8 cellular contexts compared by ENCODE assay signal in the genomic region with DNA sequence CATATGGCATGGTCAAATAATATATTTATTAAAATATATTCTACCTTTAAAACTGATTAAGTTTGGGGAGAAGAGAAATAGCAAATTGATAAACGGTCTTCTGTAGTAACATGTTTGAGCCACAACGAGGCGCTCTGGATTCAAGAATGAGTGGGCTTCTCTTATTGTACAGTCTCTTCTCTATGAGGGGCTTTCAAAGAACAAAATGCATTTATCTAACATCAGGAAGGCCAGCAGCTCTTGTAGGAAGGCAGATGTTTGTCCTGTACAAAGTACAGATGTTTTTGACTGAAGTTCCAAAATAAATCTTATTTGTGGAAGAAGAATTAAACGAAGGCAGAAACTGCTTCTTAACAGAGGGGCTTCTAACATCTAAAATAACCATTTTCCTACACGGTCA.
A peak's percentile ranks its signal among the peaks of the same experiment; 100 is the strongest.
DNase-seq lines count a peak whose midpoint lies in the region; ATAC-seq lines count a peak whose summit lies in the region.

No MANE protein-coding gene starts in this region.

- no peak for ATAC-seq in HG02610 (IDR thresholded peaks at IDR 0.05; ENCODE audit: unreplicated experiment)

- DNase-seq in DMS53 (lab: John Stamatoyannopoulos, UW) (peak; percentile 54), DMS53 treated with DMSO at 0.1 percent for 48 hours (lab: John Stamatoyannopoulos, UW; ENCODE audit: unreplicated experiment) (no peak), NCI-H1694 treated with DMSO at 0.1 percent for 48 hours (lab: John Stamatoyannopoulos, UW) (peak; percentile 56), astrocyte of the hippocampus (ENCODE audit: low read depth, low spot score) (peak; percentile 79), kidney tubule cell (ENCODE audit: low spot score) (peak; percentile 30), NOMO-1 treated with dmso at 0.1 percent for 144 hours (lab: John Stamatoyannopoulos, UW; ENCODE audit: unreplicated experiment) (no peak), DMS79 treated with DMSO at 0.1 percent for 48 hours (lab: John Stamatoyannopoulos, UW) (no peak)

Comparison
In these comparisons a context has a peak if more than half of its experiments do, and no peak if none do; other contexts are left out.
1. DNase-seq: peak in DMS53 (single experiment), NCI-H1694 treated with DMSO at 0.1 percent for 48 hours (single experiment), astrocyte of the hippocampus (single experiment) and kidney tubule cell (single experiment); none in DMS53 treated with DMSO at 0.1 percent for 48 hours (single experiment), NOMO-1 treated with dmso at 0.1 percent for 144 hours (single experiment) and DMS79 treated with DMSO at 0.1 percent for 48 hours (single experiment).